Comparison of ENCODE assay signal across 23 cellular contexts in genomic region chr5:60526336-60526875, GRCh38.
DNase-seq lines count a peak whose midpoint lies in the region; FAIRE-seq and TF ChIP-seq lines count a peak whose summit lies in the region.
"Had no signal": no experiment of that assay in that cellular context is flagged by ENCODE, and none has a peak within 500 bp of the region (broad histone marks: within the 10 kb centered on the region; RNA-seq: fewer than 3 reads in every experiment).

No MANE protein-coding gene starts in this region.

- H3K27me3 ChIP-seq in brain microvascular endothelial cell (replicated peaks) (no peaks in the 10 kb centered on the region), tibial artery (no peaks in the 10 kb centered on the region)

- H3K4me1 Mint-ChIP-seq in activated T-cell treated with anti-CD3 and anti-CD28 coated beads, Interleukin-2, amount 50 U/mL, for 24 hours (ENCODE audit: low read depth), result peaks cover under 1% of the 10 kb centered on the region
- H3K4me1 Mint-ChIP-seq: CD4-positive, CD25-positive, alpha-beta regulatory T cell had no signal

- H3K27ac ChIP-seq in brain microvascular endothelial cell (no peak overlapping the region), tibial artery (peak overlapping the region; percentile 79 to 83)
- H3K27ac ChIP-seq: KMS-11, RWPE1 had no signal

- intact Hi-C loops in tibial artery (cut with DNase I; ENCODE audit: low total_unique reads), result no loop called here

- no peaks in the 10 kb centered on the region for H3K9me3 ChIP-seq in tibial artery

- H3K4me3 ChIP-seq in Jurkat, Clone E6-1 (ENCODE audit: low read length), result no peak overlapping the region
- H3K4me3 ChIP-seq in brain microvascular endothelial cell (ENCODE audit: low read depth, low read length) (no peak overlapping the region), tibial artery (no peak overlapping the region)

- no peaks in the 10 kb centered on the region for H3K27me3 Mint-ChIP-seq in activated T-cell treated with anti-CD3 and anti-CD28 coated beads, Interleukin-2, amount 50 U/mL, for 24 hours
- H3K27me3 Mint-ChIP-seq: CD4-positive, CD25-positive, alpha-beta regulatory T cell had no signal

- in situ Hi-C loops in brain microvascular endothelial cell (cut with HindIII; ENCODE audit: low pct_ligation_motif_present, low sequenced_read_pairs), result no loop called here

- TF ChIP-seq CTCF in brain microvascular endothelial cell (IDR thresholded peaks at IDR 0.05; ENCODE audit: low read depth, low read length, missing control alignments) (no peak), tibial artery (IDR thresholded peaks at IDR 0.05) (no peak)

- H3K4me1 ChIP-seq in tibial artery, result peaks cover 0 to 58% (median 11%) of the 10 kb centered on the region in 4 donors

- no peaks in the 10 kb centered on the region for H3K36me3 ChIP-seq in brain microvascular endothelial cell (replicated peaks)
- no peaks in the 10 kb centered on the region for H3K36me3 ChIP-seq in tibial artery

- H3K9me3 Mint-ChIP-seq in activated T-cell treated with anti-CD3 and anti-CD28 coated beads, Interleukin-2, amount 50 U/mL, for 24 hours, result no peaks in the 10 kb centered on the region

- no peak for FAIRE-seq in GM19239 (lab: Jason Lieb, UNC)
- FAIRE-seq: A204.1, GM12892, GM18507, HTR-8/SVneo had no signal

- peak; percentile 29 for DNase-seq in Jurkat, Clone E6-1 (ENCODE audit: low read depth, low spot score)
- DNase-seq in brain microvascular endothelial cell (peak; percentile 28), globus pallidus (ENCODE audit: low spot score) (peak; percentile 59), tibial artery (no peak), GM19239 (ENCODE audit: insufficient read length, low spot score) (no peak)
- no peak for DNase-seq in activated T-cell treated with anti-CD3 and anti-CD28 coated beads, Interleukin-2, amount 50 U/mL, for 24 hours
- no peak for DNase-seq in activated CD4-positive, CD25-positive, alpha-beta regulatory T cell (lab: John Stamatoyannopoulos, UW)
- DNase-seq: CD4-positive, CD25-positive, alpha-beta regulatory T cell; COR-L47; GOT3; NCI-H1092 treated with DMSO at 0.1 percent for 48 hours; NCI-H146; NCI-H2029; NCI-H2227 treated with DMSO at 0.1 percent for 48 hours; NCI-H510A treated with DMSO at 0.1 percent for 48 hours; NCI-H748 treated with DMSO at 0.1 percent for 48 hours; SIG-M5 had no signal

- H3K4me3 Mint-ChIP-seq in activated T-cell treated with anti-CD3 and anti-CD28 coated beads, Interleukin-2, amount 50 U/mL, for 24 hours, result no peak overlapping the region
- H3K4me3 Mint-ChIP-seq: CD4-positive, CD25-positive, alpha-beta regulatory T cell had no signal

- H3K27ac Mint-ChIP-seq in activated T-cell treated with anti-CD3 and anti-CD28 coated beads, Interleukin-2, amount 50 U/mL, for 24 hours, result no peak overlapping the region
- H3K27ac Mint-ChIP-seq: CD4-positive, CD25-positive, alpha-beta regulatory T cell had no signal

- H3K36me3 Mint-ChIP-seq in activated T-cell treated with anti-CD3 and anti-CD28 coated beads, Interleukin-2, amount 50 U/mL, for 24 hours (ENCODE audit: low read depth), result no peaks in the 10 kb centered on the region
- H3K36me3 Mint-ChIP-seq: CD4-positive, CD25-positive, alpha-beta regulatory T cell had no signal

Comparison
In these comparisons a context has a peak if more than half of its experiments do, and no peak if none do; other contexts are left out.
1. DNase-seq: peak in Jurkat, Clone E6-1 (single experiment), brain microvascular endothelial cell (single experiment) and globus pallidus (single experiment); none in tibial artery (0 of 2), activated T-cell treated with anti-CD3 and anti-CD28 coated beads, Interleukin-2, amount 50 U/mL, for 24 hours (single experiment), activated CD4-positive, CD25-positive, alpha-beta regulatory T cell (0 of 4) and GM19239 (single experiment).